ENCODE assay signal across 14 cellular contexts in genomic region chr12:64219135-64219534, GRCh38. TPM values are rescaled to one million over a fixed set of nuclear protein-coding genes. Genes with fewer than 3 reads are reported as not detected.
DNase-seq lines count a peak whose midpoint lies in the region; ATAC-seq, FAIRE-seq and TF ChIP-seq lines count a peak whose summit lies in the region.
"Had no signal": no experiment of that assay in that cellular context is flagged by ENCODE, and none has a peak within 500 bp of the region (broad histone marks: within the 10 kb centered on the region; RNA-seq: fewer than 3 reads in every experiment).

No MANE protein-coding gene starts in this region.

- no peak overlapping the region for H3K4me3 ChIP-seq in CD8-positive, alpha-beta T cell (ENCODE audit: low read depth, low read length)
- H3K4me3 ChIP-seq in HUES6 (ENCODE audit: low read depth, low read length) = no peak overlapping the region

- no peaks in the 10 kb centered on the region for H3K36me3 ChIP-seq in CD8-positive, alpha-beta T cell (ENCODE audit: insufficient read depth, low read length)
- H3K36me3 ChIP-seq in HUES6 (ENCODE audit: control insufficient read depth, insufficient read depth, low read length) = peaks cover 3% of the 10 kb centered on the region; the same call in 1 of the 2 replicates

- DNase-seq in CD8-positive, alpha-beta T cell = no peak
- no peak for DNase-seq in activated CD8-positive, alpha-beta T cell treated with anti-CD3 and anti-CD28 coated beads for 36 hours
- no peak for DNase-seq in naive thymus-derived CD8-positive, alpha-beta T cell
- no peak for DNase-seq in effector CD4-positive, alpha-beta T cell
- no peak for DNase-seq in GM12891 (ENCODE audit: insufficient read length, low spot score)
- no peak for DNase-seq in OCI-M2 (lab: John Stamatoyannopoulos, UW; ENCODE audit: unreplicated experiment)
- DNase-seq in SK-N-DZ (ENCODE audit: low spot score) = no peak
- DNase-seq: activated effector memory CD4-positive, alpha-beta T cell treated with Interleukin-2 at 50 U/mL for 16 hours; COR-L47; NCI-H1105 treated with DMSO at 0.1 percent for 48 hours; NCI-H446 had no signal

- no peak overlapping the region for H3K27ac ChIP-seq in CD8-positive, alpha-beta T cell (ENCODE audit: low read depth, low read length)
- H3K27ac ChIP-seq in HUES6 (ENCODE audit: low read depth, low read length) = peak overlapping the region; percentile 13; the same call in 1 of the 2 replicates
- H3K27ac ChIP-seq: RWPE1, VCaP had no signal

- no peaks in the 10 kb centered on the region for H3K27me3 ChIP-seq in CD8-positive, alpha-beta T cell (ENCODE audit: insufficient read depth, low read length)
- H3K27me3 ChIP-seq in HUES6 (ENCODE audit: control insufficient read depth, insufficient read depth, low read length) = no peaks in the 10 kb centered on the region

- peaks cover 17% of the 10 kb centered on the region for H3K36me3 Mint-ChIP-seq in CD8-positive, alpha-beta T cell
- peaks cover 8% of the 10 kb centered on the region for H3K36me3 Mint-ChIP-seq in activated CD8-positive, alpha-beta T cell treated with anti-CD3 and anti-CD28 coated beads for 36 hours (ENCODE audit: low read depth)
- peaks cover under 1 to 13% (median 9%) of the 10 kb centered on the region in 3 donors for H3K36me3 Mint-ChIP-seq in naive thymus-derived CD8-positive, alpha-beta T cell

- FAIRE-seq in GM12891 (lab: Jason Lieb, UNC) = no peak

- intact Hi-C loops in CD8-positive, alpha-beta T cell (cut with DNase I, micrococcal nuclease) = loop anchor here in 1 of 2 experiments (10.0 kb wide), 1 partner anchor 946 kb away; the partner anchor contains the start of gene LEMD3
- intact Hi-C loops in activated CD8-positive, alpha-beta T cell treated with anti-CD3 and anti-CD28 coated beads for 36 hours (cut with micrococcal nuclease) = no loop called here

- H3K27me3 Mint-ChIP-seq in CD8-positive, alpha-beta T cell (ENCODE audit: low read depth) = no peaks in the 10 kb centered on the region
- H3K27me3 Mint-ChIP-seq in activated CD8-positive, alpha-beta T cell treated with anti-CD3 and anti-CD28 coated beads for 36 hours = no peaks in the 10 kb centered on the region
- H3K27me3 Mint-ChIP-seq in naive thymus-derived CD8-positive, alpha-beta T cell = no peaks in the 10 kb centered on the region

- ATAC-seq in CD8-positive, alpha-beta T cell = no peak
- ATAC-seq in activated CD8-positive, alpha-beta T cell treated with anti-CD3 and anti-CD28 coated beads for 36 hours = no peak
- ATAC-seq in naive thymus-derived CD8-positive, alpha-beta T cell = no peak

- peak overlapping the region; percentile 19 for H3K4me3 Mint-ChIP-seq in CD8-positive, alpha-beta T cell
- H3K4me3 Mint-ChIP-seq in activated CD8-positive, alpha-beta T cell treated with anti-CD3 and anti-CD28 coated beads for 36 hours = peak overlapping the region; percentile 43
- H3K4me3 Mint-ChIP-seq in naive thymus-derived CD8-positive, alpha-beta T cell = peak overlapping the region in 6 of 10 donors; percentile 11 to 60 (median 26)

- POLR2A ChIA-PET in CD8-positive, alpha-beta T cell (lab: Charles Lee) = no interaction called here
- POLR2A ChIA-PET in activated CD8-positive, alpha-beta T cell treated with anti-CD3 and anti-CD28 coated beads for 36 hours (lab: Charles Lee) = interaction anchor here (0.7 kb wide), 1 partner anchor 29 kb away, joined by 3 read pairs; no protein-coding TSS in a partner anchor
- POLR2A ChIA-PET in naive thymus-derived CD8-positive, alpha-beta T cell (lab: Charles Lee) = interaction anchor here (0.7 kb wide), 1 partner anchor 290 kb away, joined by 5 read pairs; no protein-coding TSS in a partner anchor

- H3K4me1 ChIP-seq in CD8-positive, alpha-beta T cell (ENCODE audit: insufficient read depth, low read length) = peaks cover 12% of the 10 kb centered on the region
- H3K4me1 ChIP-seq in HUES6 (ENCODE audit: control insufficient read depth, insufficient read depth, low read length) = peaks cover 22% of the 10 kb centered on the region

- no peaks in the 10 kb centered on the region for H3K9me3 ChIP-seq in CD8-positive, alpha-beta T cell (ENCODE audit: low read length)
- no peaks in the 10 kb centered on the region for H3K9me3 ChIP-seq in HUES6 (ENCODE audit: control insufficient read depth, insufficient read depth, low read depth, low read length)

- no peaks in the 10 kb centered on the region for H3K9me3 Mint-ChIP-seq in CD8-positive, alpha-beta T cell
- H3K9me3 Mint-ChIP-seq in activated CD8-positive, alpha-beta T cell treated with anti-CD3 and anti-CD28 coated beads for 36 hours = no peaks in the 10 kb centered on the region
- H3K9me3 Mint-ChIP-seq in naive thymus-derived CD8-positive, alpha-beta T cell = no peaks in the 10 kb centered on the region

- H3K27ac Mint-ChIP-seq in CD8-positive, alpha-beta T cell = peak overlapping the region; percentile 20
- peak overlapping the region; percentile 46 for H3K27ac Mint-ChIP-seq in activated CD8-positive, alpha-beta T cell treated with anti-CD3 and anti-CD28 coated beads for 36 hours
- peak overlapping the region in 7 of 10 donors; percentile 4 to 81 (median 46) for H3K27ac Mint-ChIP-seq in naive thymus-derived CD8-positive, alpha-beta T cell

- CTCF ChIA-PET in CD8-positive, alpha-beta T cell (lab: Charles Lee) = no interaction called here
- CTCF ChIA-PET in activated CD8-positive, alpha-beta T cell treated with anti-CD3 and anti-CD28 coated beads for 36 hours (lab: Charles Lee) = interaction anchor here (0.6 kb wide), 1 partner anchor 54 kb away, joined by 3 read pairs; no protein-coding TSS in a partner anchor

- TF ChIP-seq CTCF in CD8-positive, alpha-beta T cell (IDR thresholded peaks at IDR 0.05) = no peak
- no peak for TF ChIP-seq CTCF in activated CD8-positive, alpha-beta T cell treated with anti-CD3 and anti-CD28 coated beads for 36 hours (IDR thresholded peaks at IDR 0.05)

- peaks cover 39% of the 10 kb centered on the region for H3K4me1 Mint-ChIP-seq in CD8-positive, alpha-beta T cell (ENCODE audit: low read depth)
- H3K4me1 Mint-ChIP-seq in activated CD8-positive, alpha-beta T cell treated with anti-CD3 and anti-CD28 coated beads for 36 hours (ENCODE audit: low read depth) = peaks cover 23% of the 10 kb centered on the region
- H3K4me1 Mint-ChIP-seq in naive thymus-derived CD8-positive, alpha-beta T cell = peaks cover 18 to 54% (median 41%) of the 10 kb centered on the region in 4 donors

- H3K9ac ChIP-seq in HUES6 (ENCODE audit: low read length) = no peak overlapping the region

- TF ChIP-seq POLR2A in GM12891 (IDR thresholded peaks at IDR 0.05; ENCODE audit: low read depth, low read length) = no peak

TF ChIP-seq in GM12891, 5 proteins besides CTCF, POLR2A, EP300 and RAD21:
- TF ChIP-seq TAF1 (IDR thresholded peaks at IDR 0.05; ENCODE audit: low read depth, low read length) (no peak), POU2F2 (IDR thresholded peaks at IDR 0.05; ENCODE audit: low read depth, low read length) (no peak), SPI1 (IDR thresholded peaks at IDR 0.05; ENCODE audit: low read depth, low read length) (no peak), PAX5 (IDR thresholded peaks at IDR 0.05; ENCODE audit: insufficient read depth, low read length, severe bottlenecking) (no peak), POLR2AphosphoS5 (IDR thresholded peaks at IDR 0.05; ENCODE audit: low read depth, low read length) (no peak)

RNA-seq across cellular contexts. Expression of gene KICS2, which starts 3.0 kb away (rescaled TPM):
- total RNA-seq in CD8-positive, alpha-beta T cell = 10 to 100 TPM; 13.9 to 15.5 TPM
- 10 to 100 TPM; 16.6 to 19.7 TPM for total RNA-seq in activated CD8-positive, alpha-beta T cell treated with anti-CD3 and anti-CD28 coated beads for 36 hours
- 10 to 100 TPM; 24.4 to 25.3 TPM for total RNA-seq in naive thymus-derived CD8-positive, alpha-beta T cell
- polyA plus RNA-seq in naive thymus-derived CD8-positive, alpha-beta T cell = 10 to 100 TPM in 2 of 3 donors, 1 to 10 TPM in 1; 9.8 to 14.3 (median 10.5) TPM
- polyA plus RNA-seq in GM12891 (2012; ENCODE audit: low read depth, missing spikeins) = 4.3 TPM
- polyA plus RNA-seq in SK-N-DZ (2014; cell fraction: cytosol; rRNA removed) = 3.7 and 5.4 TPM in 2 replicates
- polyA plus RNA-seq in SK-N-DZ (2014; cell fraction: nucleus; rRNA removed) = 2.8 and 6.0 TPM in 2 replicates
